Comparison of ENCODE assay signal across 12 cellular contexts in genomic region chr11:96001037-96001436, GRCh38.
DNase-seq lines count a peak whose midpoint lies in the region; ATAC-seq and TF ChIP-seq lines count a peak whose summit lies in the region.
"Had no signal": no experiment of that assay in that cellular context is flagged by ENCODE, and none has a peak within 500 bp of the region (broad histone marks: within the 10 kb centered on the region; RNA-seq: fewer than 3 reads in every experiment).

No MANE protein-coding gene starts in this region.

- no peak for TF ChIP-seq POLR2A in prostate gland (IDR thresholded peaks at IDR 0.05)

- no peaks in the 10 kb centered on the region for H3K4me1 ChIP-seq in prostate gland (replicated peaks)

- peak overlapping the region; percentile 48 to 74 for H3K27ac ChIP-seq in prostate gland

- H3K36me3 ChIP-seq in prostate gland = no peaks in the 10 kb centered on the region

- WGBS in prostate gland = 33% methylated on average over 5 of the region's 5 CpGs

- H3K9me3 ChIP-seq in prostate gland = no peaks in the 10 kb centered on the region

- DNase-seq in AG09309 (ENCODE audit: low read depth) (peak; percentile 70), astrocyte of the cerebellum (ENCODE audit: low read depth) (peak; percentile 51), left cardiac atrium (peak; percentile 88), prostate gland (ENCODE audit: low spot score) (peak; percentile 26)
- no peak for DNase-seq in NK-92 treated with Interleukin-12 subunit alpha and Interleukin-12 subunit beta, amount 100 ng/mL, for 24 hours (lab: John Stamatoyannopoulos, UW)
- DNase-seq in stimulated activated CD4-positive, alpha-beta T cell treated with anti-CD3 and anti-CD28 coated beads, Interleukin-4, amount 100 ng/mL, for 4 hours = no peak
- DNase-seq: activated T-cell treated with anti-CD3 and anti-CD28 coated beads, Interleukin-2, amount 50 U/mL, for 24 hours; effector CD4-positive, alpha-beta T cell; NCI-H1417 treated with DMSO at 0.1 percent for 48 hours; stimulated activated CD4-positive, alpha-beta T cell treated with anti-CD3 and anti-CD28 coated beads, Interleukin-1b, Interleukin-23, amount 100 ng/mL, for 48 hours had no signal

- TF ChIP-seq CTCF in AG09309 (IDR thresholded peaks at IDR 0.05; ENCODE audit: control insufficient read depth, insufficient read depth, low read depth, low read length, missing control alignments) (no peak), astrocyte of the cerebellum (IDR thresholded peaks at IDR 0.05; ENCODE audit: low read depth, low read length, missing control alignments) (no peak), prostate gland (IDR thresholded peaks at IDR 0.05) (no peak)

- H3K27me3 ChIP-seq in prostate gland (replicated peaks; ENCODE audit: insufficient read depth) = no peaks in the 10 kb centered on the region

- intact Hi-C loops in left cardiac atrium (cut with DNase I) = no loop called here
- intact Hi-C loops in prostate gland (cut with DNase I) = no loop called here

- H3K4me3 ChIP-seq in AG09309 (ENCODE audit: control insufficient read depth, low read depth, low read length) (no peak overlapping the region), astrocyte of the cerebellum (ENCODE audit: low read depth, low read length) (no peak overlapping the region), prostate gland (no peak overlapping the region)

- ATAC-seq in left cardiac atrium = peak; percentile 99
- no peak for ATAC-seq in GM21360 (IDR thresholded peaks at IDR 0.05; ENCODE audit: unreplicated experiment)
- no peak for ATAC-seq in GM19455 (IDR thresholded peaks at IDR 0.05; ENCODE audit: unreplicated experiment)

- in situ Hi-C loops in astrocyte of the cerebellum (cut with HindIII; ENCODE audit: low sequenced_read_pairs) = loop anchor here (5.0 kb wide), 1 partner anchor 36 kb away; no protein-coding TSS in a partner anchor

Comparison
In these comparisons a context has a peak if more than half of its experiments do, and no peak if none do; other contexts are left out.
1. DNase-seq: peak in AG09309 (single experiment), astrocyte of the cerebellum (single experiment), left cardiac atrium (single experiment) and prostate gland (single experiment); none in NK-92 treated with Interleukin-12 subunit alpha and Interleukin-12 subunit beta, amount 100 ng/mL, for 24 hours (single experiment) and stimulated activated CD4-positive, alpha-beta T cell treated with anti-CD3 and anti-CD28 coated beads, Interleukin-4, amount 100 ng/mL, for 4 hours (0 of 2).
2. ATAC-seq: peak in left cardiac atrium (2 of 2); none in GM21360 (single experiment) and GM19455 (single experiment).